Comparison of ENCODE assay signal across 26 cellular contexts in genomic region chr17:27453466-27453865, GRCh38. TPM values are rescaled to one million over a fixed set of nuclear protein-coding genes. Genes with fewer than 3 reads are reported as not detected.
DNase-seq lines count a peak whose midpoint lies in the region; ATAC-seq and TF ChIP-seq lines count a peak whose summit lies in the region.
"Had no signal": no experiment of that assay in that cellular context is flagged by ENCODE, and none has a peak within 500 bp of the region (broad histone marks: within the 10 kb centered on the region; RNA-seq: fewer than 3 reads in every experiment).

No MANE protein-coding gene starts in this region.

- no peak for ATAC-seq in HG02884 (IDR thresholded peaks at IDR 0.05; ENCODE audit: unreplicated experiment)
- ATAC-seq: left colon; right lobe of liver; stimulated activated naive B cell treated with anti-CD40 and anti-IgM and Interleukin-4, amounts not matched to agents 10 μg/mL and 1 μg/mL and 100 μg/mL, for 72 hours had no signal

- no peak overlapping the region for H3K27ac ChIP-seq in GM23248
- H3K27ac ChIP-seq: esophagus muscularis mucosa, hepatocyte, neural progenitor cell, right lobe of liver, suprapubic skin had no signal

- H3K9me3 ChIP-seq in GM23248 (ENCODE audit: low read depth) = no peaks in the 10 kb centered on the region
- H3K9me3 ChIP-seq: esophagus muscularis mucosa, right lobe of liver, suprapubic skin had no signal

- no peak overlapping the region for H3K4me2 ChIP-seq in GM23248 (ENCODE audit: unreplicated experiment)
- H3K4me2 ChIP-seq: hepatocyte, neural progenitor cell had no signal

- no peaks in the 10 kb centered on the region for H3K9me2 ChIP-seq in GM23248 (ENCODE audit: insufficient read depth)

- peaks cover 13% of the 10 kb centered on the region for H3K4me1 ChIP-seq in GM23248 (ENCODE audit: insufficient read depth)

- no peaks in the 10 kb centered on the region for H4K20me1 ChIP-seq in GM23248 (ENCODE audit: insufficient read depth)

- in situ Hi-C loops in GM23248 (cut with MboI) = loop anchor here (10.0 kb wide), 1 partner anchor 61 kb away; no protein-coding TSS in a partner anchor

- no peaks in the 10 kb centered on the region for H3K36me3 ChIP-seq in GM23248 (ENCODE audit: low read depth)
- H3K36me3 ChIP-seq: esophagus muscularis mucosa, neural progenitor cell, right lobe of liver, suprapubic skin had no signal

- intact Hi-C loops in posterior vena cava (cut with DNase I) = loop anchor here (10.0 kb wide), 2 partner anchors 49 to 99 kb away; no protein-coding TSS in a partner anchor

- H2AFZ ChIP-seq in GM23248 = no peak overlapping the region
- H2AFZ ChIP-seq: hepatocyte, neural progenitor cell had no signal

- no peaks in the 10 kb centered on the region for H3K36me3 Mint-ChIP-seq in chondrocyte (ENCODE audit: low read depth)
- H3K36me3 Mint-ChIP-seq: neural progenitor cell; stimulated activated naive B cell treated with anti-CD40 and anti-IgM and Interleukin-4, amounts not matched to agents 10 μg/mL and 1 μg/mL and 100 μg/mL, for 72 hours had no signal

- no peak overlapping the region for H3K9ac ChIP-seq in GM23248
- H3K9ac ChIP-seq: neural progenitor cell had no signal

- WGBS in GM23248 (ENCODE audit: low coverage in 1 of 2, low lambda C conversion rate in 2 of 2, missing lambda C conversion rate in 2 of 2), 2 experiments = 37 to 62% methylated on average over 2 of the region's 2 CpGs

- peaks cover 28% of the 10 kb centered on the region for H3K4me1 Mint-ChIP-seq in chondrocyte (ENCODE audit: low read depth)

- DNase-seq in GM23248 (peak; percentile 24), NCI-H69 (lab: John Stamatoyannopoulos, UW) (peak; percentile 43), chondrocyte (ENCODE audit: low spot score) (no peak), posterior vena cava (ENCODE audit: low spot score) (peak; percentile 67), NCI-H187 treated with DMSO at 0.1 percent for 48 hours (lab: John Stamatoyannopoulos, UW) (no peak), DMS153 (lab: John Stamatoyannopoulos, UW) (no peak)
- DNase-seq: activated CD4-positive, alpha-beta memory T cell treated with anti-CD3 and anti-CD28 coated beads for 36 hours; activated CD4-positive, CD25-positive, alpha-beta regulatory T cell treated with anti-CD3 and anti-CD28 coated beads, Interleukin-2, amount 50 U/mL, for 72 hours; activated CD8-positive, alpha-beta memory T cell treated with anti-CD3 and anti-CD28 coated beads, Interleukin-2, amount 50 U/mL, for 48 hours; CD4-positive, alpha-beta memory T cell; KBM-7; left colon; NCI-H1436; NCI-H510A treated with DMSO at 0.1 percent for 48 hours; right lobe of liver; SIG-M5; stimulated activated CD4-positive, alpha-beta T cell treated with anti-CD3 and anti-CD28 coated beads, Interleukin-4, amount 100 ng/mL, for 4 hours; stimulated activated naive B cell treated with anti-CD40 and anti-IgM and Interleukin-4, amounts not matched to agents 10 μg/mL and 1 μg/mL and 100 μg/mL, for 72 hours; SW 1271 had no signal

- TF ChIP-seq CTCF in chondrocyte (IDR thresholded peaks at IDR 0.05) = no peak

- no peak overlapping the region for H3K4me3 ChIP-seq in GM23248
- H3K4me3 ChIP-seq: esophagus muscularis mucosa, hepatocyte, neural progenitor cell, right lobe of liver, suprapubic skin had no signal

- H3K9me3 Mint-ChIP-seq in chondrocyte (ENCODE audit: low read depth) = no peaks in the 10 kb centered on the region
- H3K9me3 Mint-ChIP-seq: activated CD4-positive, alpha-beta memory T cell treated with anti-CD3 and anti-CD28 coated beads for 36 hours; activated naive CD4-positive, alpha-beta T cell treated with anti-CD3 and anti-CD28 coated beads, Interleukin-2, amount 50 U/mL, for 24 hours; activated T-helper 2 cell treated with anti-CD3 and anti-CD28 coated beads, Interferon-gamma antibody, Interleukin-2, Interleukin-4, amounts not matched to agents 10 μg/mL and 5 μg/mL and 100 μg/mL, durations not matched to agents 14 hours and 24 hours and 36 hours; CD4-positive, alpha-beta memory T cell; neural progenitor cell; stimulated activated naive B cell treated with anti-CD40 and anti-IgM and Interleukin-4, amounts not matched to agents 10 μg/mL and 1 μg/mL and 100 μg/mL, for 72 hours had no signal

- H3K27me3 Mint-ChIP-seq in chondrocyte (ENCODE audit: low read depth) = no peaks in the 10 kb centered on the region
- H3K27me3 Mint-ChIP-seq: activated CD4-positive, alpha-beta memory T cell treated with anti-CD3 and anti-CD28 coated beads for 36 hours; activated naive CD4-positive, alpha-beta T cell treated with anti-CD3 and anti-CD28 coated beads, Interleukin-2, amount 50 U/mL, for 24 hours; CD4-positive, alpha-beta memory T cell had no signal

- no peak overlapping the region for H3K4me3 Mint-ChIP-seq in chondrocyte (ENCODE audit: unreplicated experiment)
- H3K4me3 Mint-ChIP-seq: activated CD4-positive, alpha-beta memory T cell treated with anti-CD3 and anti-CD28 coated beads for 36 hours; activated naive CD4-positive, alpha-beta T cell treated with anti-CD3 and anti-CD28 coated beads, Interleukin-2, amount 50 U/mL, for 24 hours; CD4-positive, alpha-beta memory T cell; stimulated activated naive B cell treated with anti-CD40 and anti-IgM and Interleukin-4, amounts not matched to agents 10 μg/mL and 1 μg/mL and 100 μg/mL, for 72 hours had no signal

- H3K79me2 ChIP-seq in GM23248 (ENCODE audit: insufficient read depth) = peaks cover 2% of the 10 kb centered on the region; the same call in 1 of the 2 replicates

- peaks cover 7% of the 10 kb centered on the region; the same call in 1 of the 2 replicates for H3F3A ChIP-seq in GM23248 (ENCODE audit: insufficient read depth)

- peaks cover 13% of the 10 kb centered on the region; the same call in 1 of the 2 replicates for H3K27me3 ChIP-seq in GM23248 (replicated peaks; ENCODE audit: insufficient read depth)
- H3K27me3 ChIP-seq: esophagus muscularis mucosa, hepatocyte, right lobe of liver, suprapubic skin had no signal

- H3K27ac Mint-ChIP-seq in chondrocyte (ENCODE audit: unreplicated experiment) = peak overlapping the region; percentile 14
- H3K27ac Mint-ChIP-seq: activated CD4-positive, alpha-beta memory T cell treated with anti-CD3 and anti-CD28 coated beads for 36 hours; activated T-helper 2 cell treated with anti-CD3 and anti-CD28 coated beads, Interferon-gamma antibody, Interleukin-2, Interleukin-4, amounts not matched to agents 10 μg/mL and 5 μg/mL and 100 μg/mL, durations not matched to agents 14 hours and 24 hours and 36 hours; neural progenitor cell; stimulated activated naive B cell treated with anti-CD40 and anti-IgM and Interleukin-4, amounts not matched to agents 10 μg/mL and 1 μg/mL and 100 μg/mL, for 72 hours had no signal

RNA-seq across cellular contexts. Expression of gene KSR1, which starts 2.8 kb away (rescaled TPM):
- total RNA-seq in GM23248 (2014; rRNA removed; shearing (Covaris generic)) = 2.5 and 9.6 TPM in 2 replicates
- polyA plus RNA-seq in GM23248 (2016; fragmentation: Nextera tagmentation; extraction: Ambion mirVana) = 0.98 and 1.3 TPM in 2 replicates
- 52.9 to 60.6 TPM (median 59.3 TPM) in 3 replicates for total RNA-seq in chondrocyte
- total RNA-seq in posterior vena cava = 10 to 100 TPM; 30.3 to 35.5 TPM

Comparison
In these comparisons a context has a peak if more than half of its experiments do, and no peak if none do; other contexts are left out.
1. DNase-seq: peak in GM23248 (single experiment), NCI-H69 (single experiment) and posterior vena cava (single experiment); none in chondrocyte (single experiment), NCI-H187 treated with DMSO at 0.1 percent for 48 hours (single experiment) and DMS153 (single experiment).